ENCODE assay signal across 8 cellular contexts in the genomic region with DNA sequence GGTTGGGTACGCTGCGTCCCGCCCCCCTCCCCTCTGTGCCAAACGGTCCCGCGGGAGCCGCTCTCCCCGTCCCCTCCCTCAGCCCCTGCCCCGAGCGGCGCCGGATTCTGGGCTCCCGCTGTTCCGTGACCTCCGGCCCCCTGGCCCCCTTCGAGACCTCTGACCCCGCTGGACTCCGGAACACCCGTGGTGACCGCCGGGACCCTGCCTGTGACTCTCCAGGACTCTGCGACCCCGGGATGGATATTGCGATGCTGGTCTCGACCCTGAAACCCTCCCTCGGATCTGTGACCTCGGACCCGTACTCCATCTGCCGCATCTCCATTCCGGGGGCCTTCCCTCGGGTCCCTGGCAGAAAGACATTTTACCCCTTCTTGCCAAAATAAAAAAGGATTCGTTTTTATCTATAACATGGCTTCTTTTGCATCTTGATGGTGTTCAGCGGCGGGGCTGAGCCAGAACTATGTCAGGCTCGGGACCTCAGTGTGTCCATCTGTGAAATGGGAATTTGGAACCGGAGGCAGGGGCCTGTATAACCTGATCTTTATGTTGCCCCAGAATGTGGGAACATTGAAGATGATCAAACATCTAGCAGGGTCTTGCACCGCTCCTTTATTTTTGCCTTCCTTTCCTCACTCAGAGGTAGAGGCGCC. TPM values are rescaled to one million over a fixed set of nuclear protein-coding genes. Genes with fewer than 3 reads are reported as not detected.
DNase-seq lines count a peak whose midpoint lies in the region; ATAC-seq and TF ChIP-seq lines count a peak whose summit lies in the region.

No MANE protein-coding gene starts in this region.

- peaks cover 61% of the 10 kb centered on the region for H3K27me3 Mint-ChIP-seq in activated naive CD4-positive, alpha-beta T cell treated with anti-CD3 and anti-CD28 coated beads, Interleukin-2, amount 10 ng/mL, durations not matched to agents 7 days and 5 days

- TF ChIP-seq CTCF in ascending aorta (IDR thresholded peaks at IDR 0.05) (peak in 2 of 3 experiments; percentile 82 to 89), lower lobe of right lung (IDR thresholded peaks at IDR 0.05) (no peak), tibial nerve (IDR thresholded peaks at IDR 0.05) (peak in 2 of 5 experiments; percentile 74 to 90)

- peak overlapping the region; percentile 48 to 85 for H3K4me3 ChIP-seq in ascending aorta
- H3K4me3 ChIP-seq in lower lobe of right lung = peak overlapping the region; percentile 98
- H3K4me3 ChIP-seq in tibial nerve = peak overlapping the region in 3 of 4 donors; percentile 29 to 79 (median 59)

- H3K4me1 ChIP-seq in ascending aorta (peaks cover 5 to 29% of the 10 kb centered on the region in 2 donors), lower lobe of right lung (peaks cover 30% of the 10 kb centered on the region), tibial nerve (peaks cover 0 to 52% (median 22%) of the 10 kb centered on the region in 4 donors)

- peak overlapping the region; percentile 88 for H3K4me3 Mint-ChIP-seq in activated naive CD4-positive, alpha-beta T cell treated with anti-CD3 and anti-CD28 coated beads, Interleukin-2, amount 10 ng/mL, durations not matched to agents 7 days and 5 days

- no peaks in the 10 kb centered on the region for H3K9me3 Mint-ChIP-seq in activated naive CD4-positive, alpha-beta T cell treated with anti-CD3 and anti-CD28 coated beads, Interleukin-2, amount 10 ng/mL, durations not matched to agents 7 days and 5 days

- WGBS in tibial nerve, 2 donors = 3 to 4% methylated on average over 19 to 28 of the region's 38 CpGs

- no peak overlapping the region for H3K27ac ChIP-seq in ascending aorta
- H3K27ac ChIP-seq in lower lobe of right lung = no peak overlapping the region
- no peak overlapping the region for H3K27ac ChIP-seq in tibial nerve

- H3K27ac Mint-ChIP-seq in activated naive CD4-positive, alpha-beta T cell treated with anti-CD3 and anti-CD28 coated beads, Interleukin-2, amount 10 ng/mL, durations not matched to agents 7 days and 5 days = no peak overlapping the region

- TF ChIP-seq POLR2A in tibial nerve (IDR thresholded peaks at IDR 0.05) = peak in 1 of 2 donors; percentile 3

- H3K9me3 ChIP-seq in ascending aorta (no peaks in the 10 kb centered on the region), lower lobe of right lung (no peaks in the 10 kb centered on the region), tibial nerve (no peaks in the 10 kb centered on the region)

- TF ChIP-seq EP300 in tibial nerve (IDR thresholded peaks at IDR 0.05) = no peak

- intact Hi-C loops in ascending aorta (cut with DNase I) (loop anchor here (1.0 to 5.0 kb wide), 4 partner anchors 72 to 367 kb away; partner anchors contain the start of genes GSK3A, POU2F2 and RABAC1), lower lobe of right lung (cut with DNase I) (no loop called here)

- H3K4me1 Mint-ChIP-seq in activated naive CD4-positive, alpha-beta T cell treated with anti-CD3 and anti-CD28 coated beads, Interleukin-2, amount 10 ng/mL, durations not matched to agents 7 days and 5 days = peaks cover 24% of the 10 kb centered on the region

- peaks cover 3% of the 10 kb centered on the region for H3K36me3 Mint-ChIP-seq in activated naive CD4-positive, alpha-beta T cell treated with anti-CD3 and anti-CD28 coated beads, Interleukin-2, amount 10 ng/mL, durations not matched to agents 7 days and 5 days

- CTCF ChIA-PET in activated naive CD4-positive, alpha-beta T cell treated with anti-CD3 and anti-CD28 coated beads, Interleukin-2, amount 10 ng/mL, durations not matched to agents 7 days and 5 days (lab: Charles Lee) = no interaction called here

- H3K36me3 ChIP-seq in ascending aorta (no peaks in the 10 kb centered on the region), lower lobe of right lung (no peaks in the 10 kb centered on the region), tibial nerve (no peaks in the 10 kb centered on the region)

- H3K27me3 ChIP-seq in ascending aorta = peaks cover 11% of the 10 kb centered on the region
- H3K27me3 ChIP-seq in lower lobe of right lung (ENCODE audit: low read depth) = peaks cover 29% of the 10 kb centered on the region
- H3K27me3 ChIP-seq in tibial nerve = peaks cover 0 to 33% of the 10 kb centered on the region in 2 donors

- peak; percentile 30 for DNase-seq in activated naive CD4-positive, alpha-beta T cell treated with anti-CD3 and anti-CD28 coated beads, Interleukin-2, amount 10 ng/mL, durations not matched to agents 7 days and 5 days
- no peak for DNase-seq in activated naive CD4-positive, alpha-beta T cell treated with Interleukin-2 at 50 U/mL for 16 hours
- DNase-seq in ascending aorta (ENCODE audit: low spot score in 2 of 2) (no peak), lower lobe of right lung (no peak), tibial nerve (ENCODE audit: low spot score in 2 of 2) (no peak), NK-92 (lab: John Stamatoyannopoulos, UW; ENCODE audit: unreplicated experiment) (no peak)

- ATAC-seq in lower lobe of right lung (no peak), HG03354 (IDR thresholded peaks at IDR 0.05; ENCODE audit: poor library complexity, severe bottlenecking, unreplicated experiment) (no peak), HG03280 (IDR thresholded peaks at IDR 0.05; ENCODE audit: unreplicated experiment) (no peak)

RNA-seq across cellular contexts. Expression of gene MEGF8, which starts 0.7 kb away (rescaled TPM):
- total RNA-seq in ascending aorta = 61.8 TPM
- total RNA-seq in lower lobe of right lung = 16.4 TPM
- total RNA-seq in tibial nerve = 10 to 100 TPM; 17.9 to 33.3 (median 22.4) TPM

RNA-seq across cellular contexts. Expression of gene TMEM145, which starts 11.7 kb away (rescaled TPM):
- total RNA-seq in ascending aorta (not detected), lower lobe of right lung (not detected), tibial nerve (under 1 TPM in 1 of 4 donors, not detected in 3; 0.20 TPM)

RNA-seq across cellular contexts. Expression of gene PAFAH1B3, which starts 22.4 kb away (rescaled TPM):
- total RNA-seq in ascending aorta = 88.9 TPM
- total RNA-seq in lower lobe of right lung = 13.4 TPM
- 1 to 10 TPM; 3.8 to 9.0 (median 8.1) TPM for total RNA-seq in tibial nerve

RNA-seq across cellular contexts. Expression of gene PRR19, which starts 22.8 kb away (rescaled TPM):
- total RNA-seq in ascending aorta (not detected), lower lobe of right lung (0.71 TPM), tibial nerve (under 1 TPM in 2 of 4 donors, not detected in 2; 0.30 to 0.44 TPM)

RNA-seq across cellular contexts. Expression of gene CIC, which starts 55.7 kb away (rescaled TPM):
- total RNA-seq in ascending aorta (247 TPM), lower lobe of right lung (67.9 TPM), tibial nerve (10 to 100 TPM; 27.0 to 74.1 (median 41.3) TPM)
